Comparison of ENCODE assay signal across 1 cellular context in the genomic region with DNA sequence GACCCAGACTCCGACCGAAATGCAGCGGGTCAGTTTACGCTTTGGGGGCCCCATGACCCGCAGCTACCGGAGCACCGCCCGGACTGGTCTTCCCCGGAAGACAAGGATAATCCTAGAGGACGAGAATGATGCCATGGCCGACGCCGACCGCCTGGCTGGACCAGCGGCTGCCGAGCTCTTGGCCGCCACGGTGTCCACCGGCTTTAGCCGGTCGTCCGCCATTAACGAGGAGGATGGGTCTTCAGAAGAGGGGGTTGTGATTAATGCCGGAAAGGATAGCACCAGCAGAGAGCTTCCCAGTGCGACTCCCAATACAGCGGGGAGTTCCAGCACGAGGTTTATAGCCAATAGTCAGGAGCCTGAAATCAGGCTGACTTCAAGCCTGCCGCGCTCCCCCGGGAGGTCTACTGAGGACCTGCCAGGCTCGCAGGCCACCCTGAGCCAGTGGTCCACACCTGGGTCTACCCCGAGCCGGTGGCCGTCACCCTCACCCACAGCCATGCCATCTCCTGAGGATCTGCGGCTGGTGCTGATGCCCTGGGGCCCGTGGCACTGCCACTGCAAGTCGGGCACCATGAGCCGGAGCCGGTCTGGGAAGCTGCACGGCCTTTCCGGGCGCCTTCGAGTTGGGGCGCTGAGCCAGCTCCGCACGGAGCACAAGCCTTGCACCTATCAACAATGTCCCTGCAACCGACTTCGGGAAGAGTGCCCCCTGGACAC.
TF ChIP-seq lines count a peak whose summit lies in the region.

No MANE protein-coding gene starts in this region.

TF ChIP-seq in HepG2, 621 proteins besides CTCF, POLR2A, EP300 and RAD21 (continued from another document and continues in another):
- TF ChIP-seq, protein P1, sequence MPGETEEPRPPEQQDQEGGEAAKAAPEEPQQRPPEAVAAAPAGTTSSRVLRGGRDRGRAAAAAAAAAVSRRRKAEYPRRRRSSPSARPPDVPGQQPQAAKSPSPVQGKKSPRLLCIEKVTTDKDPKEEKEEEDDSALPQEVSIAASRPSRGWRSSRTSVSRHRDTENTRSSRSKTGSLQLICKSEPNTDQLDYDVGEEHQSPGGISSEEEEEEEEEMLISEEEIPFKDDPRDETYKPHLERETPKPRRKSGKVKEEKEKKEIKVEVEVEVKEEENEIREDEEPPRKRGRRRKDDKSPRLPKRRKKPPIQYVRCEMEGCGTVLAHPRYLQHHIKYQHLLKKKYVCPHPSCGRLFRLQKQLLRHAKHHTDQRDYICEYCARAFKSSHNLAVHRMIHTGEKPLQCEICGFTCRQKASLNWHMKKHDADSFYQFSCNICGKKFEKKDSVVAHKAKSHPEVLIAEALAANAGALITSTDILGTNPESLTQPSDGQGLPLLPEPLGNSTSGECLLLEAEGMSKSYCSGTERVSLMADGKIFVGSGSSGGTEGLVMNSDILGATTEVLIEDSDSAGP (CRISPR knock-in tag; IDR thresholded peaks at IDR 0.05; ENCODE audit: borderline replicate concordance): peak; percentile 78
- TF ChIP-seq ZNF331 (CRISPR knock-in tag; IDR thresholded peaks at IDR 0.05): no peak; the same call in 1 of the 2 replicates
- TF ChIP-seq ZNF737 (CRISPR knock-in tag; IDR thresholded peaks at IDR 0.05; ENCODE audit: borderline replicate concordance): no peak
- TF ChIP-seq KDM2A (CRISPR knock-in tag; IDR thresholded peaks at IDR 0.05; ENCODE audit: borderline replicate concordance, low read depth): peak; percentile 89
- TF ChIP-seq NFATC3 (CRISPR knock-in tag; IDR thresholded peaks at IDR 0.05): peak; percentile 77; the same call in 1 of the 2 replicates
- TF ChIP-seq, protein P2, sequence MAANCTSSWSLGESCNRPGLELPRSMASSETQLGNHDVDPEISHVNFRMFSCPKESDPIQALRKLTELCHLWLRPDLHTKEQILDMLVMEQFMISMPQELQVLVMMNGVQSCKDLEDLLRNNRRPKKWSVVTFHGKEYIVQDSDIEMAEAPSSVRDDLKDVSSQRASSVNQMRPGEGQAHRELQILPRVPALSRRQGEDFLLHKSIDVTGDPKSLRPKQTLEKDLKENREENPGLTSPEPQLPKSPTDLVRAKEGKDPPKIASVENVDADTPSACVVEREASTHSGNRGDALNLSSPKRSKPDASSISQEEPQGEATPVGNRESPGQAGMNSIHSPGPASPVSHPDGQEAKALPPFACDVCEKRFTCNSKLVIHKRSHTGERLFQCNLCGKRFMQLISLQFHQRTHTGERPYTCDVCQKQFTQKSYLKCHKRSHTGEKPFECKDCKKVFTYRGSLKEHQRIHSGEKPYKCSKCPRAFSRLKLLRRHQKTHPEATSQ (CRISPR knock-in tag; IDR thresholded peaks at IDR 0.05; ENCODE audit: borderline replicate concordance): no peak
- TF ChIP-seq, protein P3, sequence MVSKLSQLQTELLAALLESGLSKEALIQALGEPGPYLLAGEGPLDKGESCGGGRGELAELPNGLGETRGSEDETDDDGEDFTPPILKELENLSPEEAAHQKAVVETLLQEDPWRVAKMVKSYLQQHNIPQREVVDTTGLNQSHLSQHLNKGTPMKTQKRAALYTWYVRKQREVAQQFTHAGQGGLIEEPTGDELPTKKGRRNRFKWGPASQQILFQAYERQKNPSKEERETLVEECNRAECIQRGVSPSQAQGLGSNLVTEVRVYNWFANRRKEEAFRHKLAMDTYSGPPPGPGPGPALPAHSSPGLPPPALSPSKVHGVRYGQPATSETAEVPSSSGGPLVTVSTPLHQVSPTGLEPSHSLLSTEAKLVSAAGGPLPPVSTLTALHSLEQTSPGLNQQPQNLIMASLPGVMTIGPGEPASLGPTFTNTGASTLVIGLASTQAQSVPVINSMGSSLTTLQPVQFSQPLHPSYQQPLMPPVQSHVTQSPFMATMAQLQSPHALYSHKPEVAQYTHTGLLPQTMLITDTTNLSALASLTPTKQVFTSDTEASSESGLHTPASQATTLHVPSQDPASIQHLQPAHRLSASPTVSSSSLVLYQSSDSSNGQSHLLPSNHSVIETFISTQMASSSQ (IDR thresholded peaks at IDR 0.05; ENCODE audit: low read depth): no peak
- TF ChIP-seq, protein P3 (CRISPR knock-in tag; IDR thresholded peaks at IDR 0.05; ENCODE audit: borderline replicate concordance): no peak
- no peak for TF ChIP-seq ZNF549 (CRISPR knock-in tag; IDR thresholded peaks at IDR 0.05)
- TF ChIP-seq, protein P4, sequence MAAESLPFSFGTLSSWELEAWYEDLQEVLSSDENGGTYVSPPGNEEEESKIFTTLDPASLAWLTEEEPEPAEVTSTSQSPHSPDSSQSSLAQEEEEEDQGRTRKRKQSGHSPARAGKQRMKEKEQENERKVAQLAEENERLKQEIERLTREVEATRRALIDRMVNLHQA (CRISPR knock-in tag; IDR thresholded peaks at IDR 0.05): no peak
- TF ChIP-seq HOXA9 (CRISPR knock-in tag; IDR thresholded peaks at IDR 0.05; ENCODE audit: borderline replicate concordance): no peak
- TF ChIP-seq, protein P5, sequence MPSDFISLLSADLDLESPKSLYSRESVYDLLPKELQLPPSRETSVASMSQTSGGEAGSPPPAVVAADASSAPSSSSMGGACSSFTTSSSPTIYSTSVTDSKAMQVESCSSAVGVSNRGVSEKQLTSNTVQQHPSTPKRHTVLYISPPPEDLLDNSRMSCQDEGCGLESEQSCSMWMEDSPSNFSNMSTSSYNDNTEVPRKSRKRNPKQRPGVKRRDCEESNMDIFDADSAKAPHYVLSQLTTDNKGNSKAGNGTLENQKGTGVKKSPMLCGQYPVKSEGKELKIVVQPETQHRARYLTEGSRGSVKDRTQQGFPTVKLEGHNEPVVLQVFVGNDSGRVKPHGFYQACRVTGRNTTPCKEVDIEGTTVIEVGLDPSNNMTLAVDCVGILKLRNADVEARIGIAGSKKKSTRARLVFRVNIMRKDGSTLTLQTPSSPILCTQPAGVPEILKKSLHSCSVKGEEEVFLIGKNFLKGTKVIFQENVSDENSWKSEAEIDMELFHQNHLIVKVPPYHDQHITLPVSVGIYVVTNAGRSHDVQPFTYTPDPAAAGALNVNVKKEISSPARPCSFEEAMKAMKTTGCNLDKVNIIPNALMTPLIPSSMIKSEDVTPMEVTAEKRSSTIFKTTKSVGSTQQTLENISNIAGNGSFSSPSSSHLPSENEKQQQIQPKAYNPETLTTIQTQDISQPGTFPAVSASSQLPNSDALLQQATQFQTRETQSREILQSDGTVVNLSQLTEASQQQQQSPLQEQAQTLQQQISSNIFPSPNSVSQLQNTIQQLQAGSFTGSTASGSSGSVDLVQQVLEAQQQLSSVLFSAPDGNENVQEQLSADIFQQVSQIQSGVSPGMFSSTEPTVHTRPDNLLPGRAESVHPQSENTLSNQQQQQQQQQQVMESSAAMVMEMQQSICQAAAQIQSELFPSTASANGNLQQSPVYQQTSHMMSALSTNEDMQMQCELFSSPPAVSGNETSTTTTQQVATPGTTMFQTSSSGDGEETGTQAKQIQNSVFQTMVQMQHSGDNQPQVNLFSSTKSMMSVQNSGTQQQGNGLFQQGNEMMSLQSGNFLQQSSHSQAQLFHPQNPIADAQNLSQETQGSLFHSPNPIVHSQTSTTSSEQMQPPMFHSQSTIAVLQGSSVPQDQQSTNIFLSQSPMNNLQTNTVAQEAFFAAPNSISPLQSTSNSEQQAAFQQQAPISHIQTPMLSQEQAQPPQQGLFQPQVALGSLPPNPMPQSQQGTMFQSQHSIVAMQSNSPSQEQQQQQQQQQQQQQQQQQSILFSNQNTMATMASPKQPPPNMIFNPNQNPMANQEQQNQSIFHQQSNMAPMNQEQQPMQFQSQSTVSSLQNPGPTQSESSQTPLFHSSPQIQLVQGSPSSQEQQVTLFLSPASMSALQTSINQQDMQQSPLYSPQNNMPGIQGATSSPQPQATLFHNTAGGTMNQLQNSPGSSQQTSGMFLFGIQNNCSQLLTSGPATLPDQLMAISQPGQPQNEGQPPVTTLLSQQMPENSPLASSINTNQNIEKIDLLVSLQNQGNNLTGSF (CRISPR knock-in tag; IDR thresholded peaks at IDR 0.05): no peak
- TF ChIP-seq, protein P6, sequence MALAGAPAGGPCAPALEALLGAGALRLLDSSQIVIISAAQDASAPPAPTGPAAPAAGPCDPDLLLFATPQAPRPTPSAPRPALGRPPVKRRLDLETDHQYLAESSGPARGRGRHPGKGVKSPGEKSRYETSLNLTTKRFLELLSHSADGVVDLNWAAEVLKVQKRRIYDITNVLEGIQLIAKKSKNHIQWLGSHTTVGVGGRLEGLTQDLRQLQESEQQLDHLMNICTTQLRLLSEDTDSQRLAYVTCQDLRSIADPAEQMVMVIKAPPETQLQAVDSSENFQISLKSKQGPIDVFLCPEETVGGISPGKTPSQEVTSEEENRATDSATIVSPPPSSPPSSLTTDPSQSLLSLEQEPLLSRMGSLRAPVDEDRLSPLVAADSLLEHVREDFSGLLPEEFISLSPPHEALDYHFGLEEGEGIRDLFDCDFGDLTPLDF (CRISPR knock-in tag; IDR thresholded peaks at IDR 0.05): 0 out of 2 replicates have a peak, but pooled peaks have one; percentile 21
- no peak for TF ChIP-seq KDM1A (CRISPR knock-in tag; IDR thresholded peaks at IDR 0.05)
- TF ChIP-seq ZNF550 (CRISPR knock-in tag; IDR thresholded peaks at IDR 0.05; ENCODE audit: borderline replicate concordance): no peak; the same call in 1 of the 2 replicates
- no peak for TF ChIP-seq FOSL1 (CRISPR knock-in tag; IDR thresholded peaks at IDR 0.05; ENCODE audit: borderline replicate concordance)
- TF ChIP-seq ZNF713 (CRISPR knock-in tag; IDR thresholded peaks at IDR 0.05): no peak
- no peak; the same call in 1 of the 2 replicates for TF ChIP-seq THAP11 (CRISPR knock-in tag; IDR thresholded peaks at IDR 0.05)
- peak; percentile 60 for TF ChIP-seq TAF1 (CRISPR knock-in tag; IDR thresholded peaks at IDR 0.05)
- TF ChIP-seq CBX2 (IDR thresholded peaks at IDR 0.05; ENCODE audit: low read depth, low read length): no peak
- TF ChIP-seq CBX2 (CRISPR knock-in tag; IDR thresholded peaks at IDR 0.05; ENCODE audit: low read depth): no peak
- TF ChIP-seq, protein P7, sequence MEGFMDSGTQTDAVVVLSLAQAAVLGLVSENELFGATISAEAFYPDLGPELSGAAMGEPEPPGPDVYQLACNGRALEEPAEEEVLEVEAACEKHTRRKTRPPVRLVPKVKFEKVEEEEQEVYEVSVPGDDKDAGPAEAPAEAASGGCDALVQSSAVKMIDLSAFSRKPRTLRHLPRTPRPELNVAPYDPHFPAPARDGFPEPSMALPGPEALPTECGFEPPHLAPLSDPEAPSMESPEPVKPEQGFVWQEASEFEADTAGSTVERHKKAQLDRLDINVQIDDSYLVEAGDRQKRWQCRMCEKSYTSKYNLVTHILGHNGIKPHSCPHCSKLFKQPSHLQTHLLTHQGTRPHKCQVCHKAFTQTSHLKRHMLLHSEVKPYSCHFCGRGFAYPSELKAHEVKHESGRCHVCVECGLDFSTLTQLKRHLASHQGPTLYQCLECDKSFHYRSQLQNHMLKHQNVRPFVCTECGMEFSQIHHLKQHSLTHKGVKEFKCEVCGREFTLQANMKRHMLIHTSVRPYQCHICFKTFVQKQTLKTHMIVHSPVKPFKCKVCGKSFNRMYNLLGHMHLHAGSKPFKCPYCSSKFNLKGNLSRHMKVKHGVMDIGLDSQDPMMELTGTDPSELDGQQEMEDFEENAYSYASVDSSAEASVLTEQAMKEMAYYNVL (CRISPR knock-in tag; IDR thresholded peaks at IDR 0.05; ENCODE audit: borderline replicate concordance): peak; percentile 68; the same call in 1 of the 2 replicates
- peak; percentile 73 for TF ChIP-seq ZNF547 (CRISPR knock-in tag; IDR thresholded peaks at IDR 0.05)
- TF ChIP-seq, protein P8, sequence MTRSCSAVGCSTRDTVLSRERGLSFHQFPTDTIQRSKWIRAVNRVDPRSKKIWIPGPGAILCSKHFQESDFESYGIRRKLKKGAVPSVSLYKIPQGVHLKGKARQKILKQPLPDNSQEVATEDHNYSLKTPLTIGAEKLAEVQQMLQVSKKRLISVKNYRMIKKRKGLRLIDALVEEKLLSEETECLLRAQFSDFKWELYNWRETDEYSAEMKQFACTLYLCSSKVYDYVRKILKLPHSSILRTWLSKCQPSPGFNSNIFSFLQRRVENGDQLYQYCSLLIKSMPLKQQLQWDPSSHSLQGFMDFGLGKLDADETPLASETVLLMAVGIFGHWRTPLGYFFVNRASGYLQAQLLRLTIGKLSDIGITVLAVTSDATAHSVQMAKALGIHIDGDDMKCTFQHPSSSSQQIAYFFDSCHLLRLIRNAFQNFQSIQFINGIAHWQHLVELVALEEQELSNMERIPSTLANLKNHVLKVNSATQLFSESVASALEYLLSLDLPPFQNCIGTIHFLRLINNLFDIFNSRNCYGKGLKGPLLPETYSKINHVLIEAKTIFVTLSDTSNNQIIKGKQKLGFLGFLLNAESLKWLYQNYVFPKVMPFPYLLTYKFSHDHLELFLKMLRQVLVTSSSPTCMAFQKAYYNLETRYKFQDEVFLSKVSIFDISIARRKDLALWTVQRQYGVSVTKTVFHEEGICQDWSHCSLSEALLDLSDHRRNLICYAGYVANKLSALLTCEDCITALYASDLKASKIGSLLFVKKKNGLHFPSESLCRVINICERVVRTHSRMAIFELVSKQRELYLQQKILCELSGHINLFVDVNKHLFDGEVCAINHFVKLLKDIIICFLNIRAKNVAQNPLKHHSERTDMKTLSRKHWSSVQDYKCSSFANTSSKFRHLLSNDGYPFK (CRISPR knock-in tag; IDR thresholded peaks at IDR 0.05; ENCODE audit: borderline replicate concordance): peak; percentile 83; the same call in 1 of the 2 replicates
- TF ChIP-seq SOX5 (CRISPR knock-in tag; IDR thresholded peaks at IDR 0.05; ENCODE audit: borderline replicate concordance): no peak
- TF ChIP-seq ZNF749 (CRISPR knock-in tag; IDR thresholded peaks at IDR 0.05; ENCODE audit: borderline replicate concordance): peak; percentile 59; the same call in 1 of the 2 replicates
- TF ChIP-seq ZNF720 (CRISPR knock-in tag; IDR thresholded peaks at IDR 0.05): no peak
- TF ChIP-seq MBNL3 (CRISPR knock-in tag; conservative IDR thresholded peaks at IDR 0.05): no peak
